8 cellular contexts compared by ENCODE assay signal in the genomic region with DNA sequence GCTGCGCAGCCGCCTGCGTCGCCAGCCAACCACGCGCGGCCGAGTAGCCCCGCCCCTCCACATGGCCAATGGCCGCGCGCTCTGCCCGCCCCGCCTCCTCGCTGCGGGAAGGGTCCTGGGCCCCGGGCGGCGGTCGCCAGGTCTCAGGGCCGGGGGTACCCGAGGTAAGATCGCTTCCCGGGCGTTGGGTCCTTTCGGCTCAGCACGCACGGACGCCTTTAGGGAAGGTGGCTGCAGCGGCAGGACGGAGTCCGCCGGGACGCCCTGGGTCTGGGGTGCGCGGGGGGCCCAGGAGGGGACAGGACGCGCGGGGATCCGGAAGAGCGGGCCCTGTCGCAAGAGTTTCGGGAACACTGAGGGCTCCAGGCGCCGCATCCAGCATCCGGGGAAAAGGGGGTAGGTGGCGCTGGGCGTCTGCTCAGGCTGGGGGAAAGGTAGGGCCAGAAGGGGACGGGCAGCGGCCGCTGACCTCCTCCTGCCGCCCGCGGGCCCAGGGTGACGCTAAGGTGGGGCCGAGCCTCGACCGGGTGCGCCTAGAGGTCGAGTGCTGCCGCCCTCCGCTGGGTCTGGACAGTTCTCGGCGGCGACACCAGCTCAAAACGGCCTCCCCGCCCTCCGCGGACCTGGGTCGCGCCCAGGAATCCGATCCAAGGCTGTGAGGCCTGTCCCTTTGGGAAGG.
DNase-seq lines count a peak whose midpoint lies in the region; ATAC-seq lines count a peak whose summit lies in the region.

Gene MAVS, plus strand, starts transcription at position 95 of the 679 bp plus-strand sequence. CDS start 7,791 bp downstream, outside the sequence.

- H3K27me3 ChIP-seq in layer of hippocampus (ENCODE audit: control insufficient read depth, insufficient read depth, low read length): no peaks in the 10 kb centered on the region

- H3K27ac ChIP-seq in cingulate gyrus (ENCODE audit: low read depth, low read length): peak within 1 kb of the TSS; percentile 87
- H3K27ac ChIP-seq in layer of hippocampus (ENCODE audit: low read depth, low read length): peak within 1 kb of the TSS; percentile 94

- ATAC-seq in GM19035 (IDR thresholded peaks at IDR 0.05; ENCODE audit: unreplicated experiment) (peak; percentile 95), HG03342 (IDR thresholded peaks at IDR 0.05; ENCODE audit: unreplicated experiment) (peak; percentile 88)

- peak; percentile 47 to 62 for DNase-seq in AML-193 (lab: John Stamatoyannopoulos, UW)
- DNase-seq in NCI-H510A (lab: John Stamatoyannopoulos, UW): peak; percentile 88
- DNase-seq in activated CD4-positive, alpha-beta T cell treated with anti-CD3 and anti-CD28 coated beads for 48 hours: peak; percentile 90
- peak; percentile 71 to 87 (median 75) for DNase-seq in stimulated activated CD4-positive, alpha-beta T cell treated with anti-CD3 and anti-CD28 coated beads, Interleukin-1b, Interleukin-23, amount 100 ng/mL, for 24 hours (ENCODE audit: low read depth in 4 of 4, low spot score in 1 of 4)

Comparison
In these comparisons a context has a peak if more than half of its experiments do, and no peak if none do; other contexts are left out.
1. Peak in every context shown above with its lines: DNase-seq, ATAC-seq and H3K27ac ChIP-seq.